In genomic region chr19:40768936-40769335, GRCh38 we compare ENCODE assay signal across 18 cellular contexts. TPM values are rescaled to one million over a fixed set of nuclear protein-coding genes. Genes with fewer than 3 reads are reported as not detected.
DNase-seq lines count a peak whose midpoint lies in the region; ATAC-seq and TF ChIP-seq lines count a peak whose summit lies in the region.
"Had no signal": no experiment of that assay in that cellular context is flagged by ENCODE, and none has a peak within 500 bp of the region (broad histone marks: within the 10 kb centered on the region; RNA-seq: fewer than 3 reads in every experiment).

No MANE protein-coding gene starts in this region.

- H3K4me3 ChIP-seq in Panc1 (ENCODE audit: low read depth in 2 of 2, low read length in 2 of 2): no peak overlapping the region
- H3K4me3 ChIP-seq: Peyer's patch, SK-N-MC had no signal

- H3K27ac ChIP-seq in Panc1 (ENCODE audit: low read length): no peak overlapping the region
- H3K27ac ChIP-seq: Peyer's patch, SK-N-MC had no signal

- CTCF ChIA-PET in Panc1 (lab: Charles Lee): no interaction called here

- peaks cover 12% of the 10 kb centered on the region for H3K36me3 Mint-ChIP-seq in natural killer cell treated with Interleukin-12 subunit alpha and Interleukin-12 subunit beta and Interleukin-15 and Interleukin-18, amount 100 ng/mL, for 72 hours

- in situ Hi-C loops in Panc1 (cut with HindIII; ENCODE audit: low pct_unique_long_range_greater_than_20kb, low sequenced_read_pairs) (no loop called here), GM13977 (cut with MboI; ENCODE audit: low pct_unique_long_range_greater_than_20kb, low sequenced_read_pairs, unreplicated experiment) (no loop called here)

- H3K4me3 Mint-ChIP-seq in stimulated activated naive CD8-positive, alpha-beta T cell treated with anti-CD3 and anti-CD28 coated beads, Interleukin-15, amount 100 ng/mL, for 72 hours: no peak overlapping the region
- no peak overlapping the region for H3K4me3 Mint-ChIP-seq in natural killer cell treated with Interleukin-12 subunit alpha and Interleukin-12 subunit beta and Interleukin-15 and Interleukin-18, amount 100 ng/mL, for 72 hours
- H3K4me3 Mint-ChIP-seq: B cell had no signal

- H3K27me3 ChIP-seq in Panc1 (ENCODE audit: control insufficient read depth, insufficient read depth, low read length): no peaks in the 10 kb centered on the region
- H3K27me3 ChIP-seq: Peyer's patch had no signal

- no peaks in the 10 kb centered on the region for H3K4me1 ChIP-seq in Panc1 (ENCODE audit: control insufficient read depth, insufficient read depth, low read length)
- H3K4me1 ChIP-seq: Peyer's patch had no signal

- H3K4me1 Mint-ChIP-seq in stimulated activated naive CD8-positive, alpha-beta T cell treated with anti-CD3 and anti-CD28 coated beads, Interleukin-15, amount 100 ng/mL, for 72 hours: peaks cover 57% of the 10 kb centered on the region
- H3K4me1 Mint-ChIP-seq in natural killer cell treated with Interleukin-12 subunit alpha and Interleukin-12 subunit beta and Interleukin-15 and Interleukin-18, amount 100 ng/mL, for 72 hours (ENCODE audit: low read depth in 2 of 2): peaks cover 32 to 37% of the 10 kb centered on the region in 2 donors

- intact Hi-C loops in Panc1 (cut with micrococcal nuclease; ENCODE audit: unreplicated experiment): no loop called here

- no peaks in the 10 kb centered on the region for H3K9me3 ChIP-seq in Panc1 (ENCODE audit: control insufficient read depth, insufficient read depth, low read depth, low read length)
- H3K9me3 ChIP-seq: Peyer's patch had no signal

- H3K9me3 Mint-ChIP-seq in stimulated activated naive CD8-positive, alpha-beta T cell treated with anti-CD3 and anti-CD28 coated beads, Interleukin-15, amount 100 ng/mL, for 72 hours: peaks cover 0 to 3% of the 10 kb centered on the region in 2 donors
- no peaks in the 10 kb centered on the region for H3K9me3 Mint-ChIP-seq in natural killer cell treated with Interleukin-12 subunit alpha and Interleukin-12 subunit beta and Interleukin-15 and Interleukin-18, amount 100 ng/mL, for 72 hours

- no peak for TF ChIP-seq CTCF in Panc1 (IDR thresholded peaks at IDR 0.05)
- no peak for TF ChIP-seq CTCF in GM13977 (IDR thresholded peaks at IDR 0.05; ENCODE audit: extremely low read depth, insufficient read depth, missing control alignments)

- BruUV-seq in Panc1 (replicated peaks; lab: Mats Ljungman, UMichigan): no TSS peak

- peaks cover 3% of the 10 kb centered on the region for H3K36me3 ChIP-seq in Panc1 (ENCODE audit: control insufficient read depth, insufficient read depth, low read length)

- no peaks in the 10 kb centered on the region for H3K27me3 Mint-ChIP-seq in stimulated activated naive CD8-positive, alpha-beta T cell treated with anti-CD3 and anti-CD28 coated beads, Interleukin-15, amount 100 ng/mL, for 72 hours
- H3K27me3 Mint-ChIP-seq in natural killer cell treated with Interleukin-12 subunit alpha and Interleukin-12 subunit beta and Interleukin-15 and Interleukin-18, amount 100 ng/mL, for 72 hours: no peaks in the 10 kb centered on the region
- H3K27me3 Mint-ChIP-seq: B cell; CD4-positive, CD25-positive, alpha-beta regulatory T cell had no signal

- no peak overlapping the region for H3K27ac Mint-ChIP-seq in stimulated activated naive CD8-positive, alpha-beta T cell treated with anti-CD3 and anti-CD28 coated beads, Interleukin-15, amount 100 ng/mL, for 72 hours
- H3K27ac Mint-ChIP-seq in natural killer cell treated with Interleukin-12 subunit alpha and Interleukin-12 subunit beta and Interleukin-15 and Interleukin-18, amount 100 ng/mL, for 72 hours: peak overlapping the region; percentile 26 to 48
- H3K27ac Mint-ChIP-seq: B cell; CD4-positive, CD25-positive, alpha-beta regulatory T cell had no signal

- DNase-seq in stimulated activated naive CD8-positive, alpha-beta T cell treated with anti-CD3 and anti-CD28 coated beads, Interleukin-15, amount 100 ng/mL, for 72 hours: no peak
- DNase-seq in stimulated activated naive CD8-positive, alpha-beta T cell treated with anti-CD3 and anti-CD28 coated beads, Interleukin-15, Interleukin-2, amounts not matched to agents 100 U/mL and 50 U/mL, for 24 hours: no peak
- DNase-seq in Panc1 (ENCODE audit: low read depth, low spot score) (no peak), HuH-7.5 (ENCODE audit: low spot score) (no peak), GM13977 (ENCODE audit: low spot score) (no peak)
- no peak for DNase-seq in natural killer cell treated with Interleukin-12 subunit alpha and Interleukin-12 subunit beta and Interleukin-15 and Interleukin-18, amount 100 ng/mL, for 72 hours (ENCODE audit: low spot score)
- DNase-seq in activated CD4-positive, alpha-beta T cell treated with anti-CD3 and anti-CD28 coated beads, Interleukin-2, amount 50 U/mL, for 4 hours: no peak
- DNase-seq: CD4-positive, CD25-positive, alpha-beta regulatory T cell; DMS79; HCEC 1CT; KG1; NCI-H1092; NCI-H510A treated with DMSO at 0.1 percent for 48 hours; Peyer's patch; Right ventricle myocardium superior had no signal

- POLR2A ChIA-PET in Panc1 (lab: Charles Lee): no interaction called here

- ATAC-seq in stimulated activated naive CD8-positive, alpha-beta T cell treated with anti-CD3 and anti-CD28 coated beads, Interleukin-15, amount 100 ng/mL, for 72 hours: peak; percentile 31
- no peak for ATAC-seq in stimulated activated naive CD8-positive, alpha-beta T cell treated with anti-CD3 and anti-CD28 coated beads, Interleukin-15, Interleukin-2, amounts not matched to agents 100 U/mL and 50 U/mL, for 24 hours
- 0 out of 2 replicates have a peak, but pooled peaks have one; percentile 31 for ATAC-seq in Panc1
- ATAC-seq in natural killer cell treated with Interleukin-12 subunit alpha and Interleukin-12 subunit beta and Interleukin-15 and Interleukin-18, amount 100 ng/mL, for 72 hours: peak in 1 of 2 donors; percentile 53
- ATAC-seq in HG03469 (IDR thresholded peaks at IDR 0.05; ENCODE audit: unreplicated experiment): no peak

RNA-seq across cellular contexts. Expression of gene MIA, which starts 6.4 kb away (rescaled TPM):
- total RNA-seq in Panc1 (2021; ENCODE audit: unreplicated experiment): 2.2 TPM
- polyA plus RNA-seq in Panc1 (2012; ENCODE audit: insufficient read length): 1.4 TPM
- 1 to 10 TPM; 1.1 to 2.4 TPM for total RNA-seq in natural killer cell treated with Interleukin-12 subunit alpha and Interleukin-12 subunit beta and Interleukin-15 and Interleukin-18, amount 100 ng/mL, for 72 hours
- total RNA-seq: CD4-positive, CD25-positive, alpha-beta regulatory T cell; Right ventricle myocardium superior had no signal
- polyA plus RNA-seq: CD4-positive, CD25-positive, alpha-beta regulatory T cell had no signal

RNA-seq across cellular contexts. Expression of gene RAB4B, which starts 9.1 kb away (rescaled TPM):
- total RNA-seq in Panc1 (2021; ENCODE audit: unreplicated experiment): 24.8 TPM
- 39.6 TPM for polyA plus RNA-seq in Panc1 (2012; ENCODE audit: insufficient read length)
- total RNA-seq in natural killer cell treated with Interleukin-12 subunit alpha and Interleukin-12 subunit beta and Interleukin-15 and Interleukin-18, amount 100 ng/mL, for 72 hours: 100 to 1,000 TPM in 1 of 2 donors, 10 to 100 TPM in 1; 83.3 to 128 TPM

RNA-seq across cellular contexts. Expression of gene SNRPA, which starts 17.9 kb away (rescaled TPM):
- total RNA-seq in Panc1 (2021; ENCODE audit: unreplicated experiment): 104 TPM
- polyA plus RNA-seq in Panc1 (2012; ENCODE audit: insufficient read length): 96.6 TPM
- total RNA-seq in natural killer cell treated with Interleukin-12 subunit alpha and Interleukin-12 subunit beta and Interleukin-15 and Interleukin-18, amount 100 ng/mL, for 72 hours: 100 to 1,000 TPM in 1 of 2 donors, 10 to 100 TPM in 1; 95.5 to 191 TPM

RNA-seq across cellular contexts. Expression of gene ACTMAP, which starts 18.7 kb away (rescaled TPM):
- 5.5 TPM for total RNA-seq in Panc1 (2021; ENCODE audit: unreplicated experiment)
- 8.5 TPM for polyA plus RNA-seq in Panc1 (2012; ENCODE audit: insufficient read length)
- total RNA-seq in natural killer cell treated with Interleukin-12 subunit alpha and Interleukin-12 subunit beta and Interleukin-15 and Interleukin-18, amount 100 ng/mL, for 72 hours: 10 to 100 TPM; 10.9 to 16.6 TPM

RNA-seq across cellular contexts. Expression of gene EGLN2, which starts 30.1 kb away (rescaled TPM):
- total RNA-seq in Panc1 (2021; ENCODE audit: unreplicated experiment): 115 TPM
- polyA plus RNA-seq in Panc1 (2012; ENCODE audit: insufficient read length): 127 TPM
- 100 to 1,000 TPM; 119 to 136 TPM for total RNA-seq in natural killer cell treated with Interleukin-12 subunit alpha and Interleukin-12 subunit beta and Interleukin-15 and Interleukin-18, amount 100 ng/mL, for 72 hours

Comparison
In these comparisons a context has a peak if more than half of its experiments do, and no peak if none do; other contexts are left out.
1. ATAC-seq: peak in stimulated activated naive CD8-positive, alpha-beta T cell treated with anti-CD3 and anti-CD28 coated beads, Interleukin-15, amount 100 ng/mL, for 72 hours (single experiment) and Panc1 (single experiment); none in stimulated activated naive CD8-positive, alpha-beta T cell treated with anti-CD3 and anti-CD28 coated beads, Interleukin-15, Interleukin-2, amounts not matched to agents 100 U/mL and 50 U/mL, for 24 hours (single experiment) and HG03469 (single experiment).
2. H3K27ac Mint-ChIP-seq: peak in natural killer cell treated with Interleukin-12 subunit alpha and Interleukin-12 subunit beta and Interleukin-15 and Interleukin-18, amount 100 ng/mL, for 72 hours (2 of 2); none in stimulated activated naive CD8-positive, alpha-beta T cell treated with anti-CD3 and anti-CD28 coated beads, Interleukin-15, amount 100 ng/mL, for 72 hours (0 of 2).